In the genomic region with DNA sequence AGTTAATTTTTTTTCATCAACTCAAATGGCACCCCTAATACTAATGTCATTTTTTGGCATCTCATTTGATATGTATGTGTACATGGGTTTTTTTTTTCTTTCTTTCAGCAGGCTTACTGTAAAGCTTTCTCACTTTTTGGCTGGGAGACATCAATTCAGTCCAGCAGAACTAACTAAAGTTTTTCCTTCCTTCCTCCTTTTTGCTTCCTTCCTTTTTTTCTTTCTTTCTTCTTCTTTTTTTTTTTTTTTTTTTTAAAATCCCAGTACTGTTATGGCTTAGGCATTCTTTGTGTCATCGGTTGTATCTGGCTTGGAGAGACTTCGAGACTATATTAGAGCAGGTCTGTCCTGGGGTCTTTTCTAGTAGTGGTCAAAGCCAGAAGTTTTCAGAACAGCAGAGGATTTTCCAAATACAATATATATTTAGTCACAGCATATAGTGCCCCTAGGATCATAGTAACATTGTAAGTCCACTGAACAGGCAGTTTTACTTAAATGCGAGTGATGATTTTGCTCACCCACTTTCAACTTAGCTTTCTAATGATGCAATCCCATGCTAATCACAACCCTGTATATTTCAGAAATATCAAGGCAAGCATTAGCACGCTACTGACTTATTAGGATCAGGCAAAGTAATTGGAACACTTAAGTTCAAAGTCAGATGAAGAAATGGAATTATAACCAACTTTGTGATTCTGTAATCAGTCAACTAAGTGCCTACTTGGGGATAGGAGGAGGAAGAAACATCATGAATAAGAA, we compare ENCODE assay signal across 1 cellular context.
TF ChIP-seq lines count a peak whose summit lies in the region.

No MANE protein-coding gene starts in this region.

TF ChIP-seq in HEK293, 187 proteins besides CTCF, POLR2A, EP300 and RAD21 (continued from another document):
- no peak for TF ChIP-seq OVOL3 (tag by site-specific recombination; IDR thresholded peaks at IDR 0.05)
- no peak for TF ChIP-seq GLI4 (tag by site-specific recombination; IDR thresholded peaks at IDR 0.05)
- no peak for TF ChIP-seq ZSCAN16 (tag by site-specific recombination; IDR thresholded peaks at IDR 0.05)
- TF ChIP-seq, protein P1, sequence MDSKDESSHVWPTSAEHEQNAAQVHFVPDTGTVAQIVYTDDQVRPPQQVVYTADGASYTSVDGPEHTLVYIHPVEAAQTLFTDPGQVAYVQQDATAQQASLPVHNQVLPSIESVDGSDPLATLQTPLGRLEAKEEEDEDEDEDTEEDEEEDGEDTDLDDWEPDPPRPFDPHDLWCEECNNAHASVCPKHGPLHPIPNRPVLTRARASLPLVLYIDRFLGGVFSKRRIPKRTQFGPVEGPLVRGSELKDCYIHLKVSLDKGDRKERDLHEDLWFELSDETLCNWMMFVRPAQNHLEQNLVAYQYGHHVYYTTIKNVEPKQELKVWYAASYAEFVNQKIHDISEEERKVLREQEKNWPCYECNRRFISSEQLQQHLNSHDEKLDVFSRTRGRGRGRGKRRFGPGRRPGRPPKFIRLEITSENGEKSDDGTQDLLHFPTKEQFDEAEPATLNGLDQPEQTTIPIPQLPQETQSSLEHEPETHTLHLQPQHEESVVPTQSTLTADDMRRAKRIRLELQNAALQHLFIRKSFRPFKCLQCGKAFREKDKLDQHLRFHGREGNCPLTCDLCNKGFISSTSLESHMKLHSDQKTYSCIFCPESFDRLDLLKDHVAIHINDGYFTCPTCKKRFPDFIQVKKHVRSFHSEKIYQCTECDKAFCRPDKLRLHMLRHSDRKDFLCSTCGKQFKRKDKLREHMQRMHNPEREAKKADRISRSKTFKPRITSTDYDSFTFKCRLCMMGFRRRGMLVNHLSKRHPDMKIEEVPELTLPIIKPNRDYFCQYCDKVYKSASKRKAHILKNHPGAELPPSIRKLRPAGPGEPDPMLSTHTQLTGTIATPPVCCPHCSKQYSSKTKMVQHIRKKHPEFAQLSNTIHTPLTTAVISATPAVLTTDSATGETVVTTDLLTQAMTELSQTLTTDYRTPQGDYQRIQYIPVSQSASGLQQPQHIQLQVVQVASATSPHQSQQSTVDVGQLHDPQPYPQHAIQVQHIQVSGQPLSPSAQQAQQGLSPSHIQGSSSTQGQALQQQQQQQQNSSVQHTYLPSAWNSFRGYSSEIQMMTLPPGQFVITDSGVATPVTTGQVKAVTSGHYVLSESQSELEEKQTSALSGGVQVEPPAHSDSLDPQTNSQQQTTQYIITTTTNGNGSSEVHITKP (tag by site-specific recombination; IDR thresholded peaks at IDR 0.05), result no peak
- TF ChIP-seq ZNF558 (tag by site-specific recombination; IDR thresholded peaks at IDR 0.05), result no peak
- no peak for TF ChIP-seq ZNF624 (tag by site-specific recombination; IDR thresholded peaks at IDR 0.05)
- peak; percentile 33; the same call in 1 of the 2 replicates for TF ChIP-seq ZBTB17 (tag by site-specific recombination; IDR thresholded peaks at IDR 0.05)
- TF ChIP-seq, protein P2, sequence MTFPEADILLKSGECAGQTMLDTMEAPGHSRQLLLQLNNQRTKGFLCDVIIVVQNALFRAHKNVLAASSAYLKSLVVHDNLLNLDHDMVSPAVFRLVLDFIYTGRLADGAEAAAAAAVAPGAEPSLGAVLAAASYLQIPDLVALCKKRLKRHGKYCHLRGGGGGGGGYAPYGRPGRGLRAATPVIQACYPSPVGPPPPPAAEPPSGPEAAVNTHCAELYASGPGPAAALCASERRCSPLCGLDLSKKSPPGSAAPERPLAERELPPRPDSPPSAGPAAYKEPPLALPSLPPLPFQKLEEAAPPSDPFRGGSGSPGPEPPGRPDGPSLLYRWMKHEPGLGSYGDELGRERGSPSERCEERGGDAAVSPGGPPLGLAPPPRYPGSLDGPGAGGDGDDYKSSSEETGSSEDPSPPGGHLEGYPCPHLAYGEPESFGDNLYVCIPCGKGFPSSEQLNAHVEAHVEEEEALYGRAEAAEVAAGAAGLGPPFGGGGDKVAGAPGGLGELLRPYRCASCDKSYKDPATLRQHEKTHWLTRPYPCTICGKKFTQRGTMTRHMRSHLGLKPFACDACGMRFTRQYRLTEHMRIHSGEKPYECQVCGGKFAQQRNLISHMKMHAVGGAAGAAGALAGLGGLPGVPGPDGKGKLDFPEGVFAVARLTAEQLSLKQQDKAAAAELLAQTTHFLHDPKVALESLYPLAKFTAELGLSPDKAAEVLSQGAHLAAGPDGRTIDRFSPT (tag by site-specific recombination; IDR thresholded peaks at IDR 0.05), result no peak
- TF ChIP-seq, protein P3, sequence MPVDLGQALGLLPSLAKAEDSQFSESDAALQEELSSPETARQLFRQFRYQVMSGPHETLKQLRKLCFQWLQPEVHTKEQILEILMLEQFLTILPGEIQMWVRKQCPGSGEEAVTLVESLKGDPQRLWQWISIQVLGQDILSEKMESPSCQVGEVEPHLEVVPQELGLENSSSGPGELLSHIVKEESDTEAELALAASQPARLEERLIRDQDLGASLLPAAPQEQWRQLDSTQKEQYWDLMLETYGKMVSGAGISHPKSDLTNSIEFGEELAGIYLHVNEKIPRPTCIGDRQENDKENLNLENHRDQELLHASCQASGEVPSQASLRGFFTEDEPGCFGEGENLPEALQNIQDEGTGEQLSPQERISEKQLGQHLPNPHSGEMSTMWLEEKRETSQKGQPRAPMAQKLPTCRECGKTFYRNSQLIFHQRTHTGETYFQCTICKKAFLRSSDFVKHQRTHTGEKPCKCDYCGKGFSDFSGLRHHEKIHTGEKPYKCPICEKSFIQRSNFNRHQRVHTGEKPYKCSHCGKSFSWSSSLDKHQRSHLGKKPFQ (tag by site-specific recombination; IDR thresholded peaks at IDR 0.05), result no peak
- TF ChIP-seq, protein P4, sequence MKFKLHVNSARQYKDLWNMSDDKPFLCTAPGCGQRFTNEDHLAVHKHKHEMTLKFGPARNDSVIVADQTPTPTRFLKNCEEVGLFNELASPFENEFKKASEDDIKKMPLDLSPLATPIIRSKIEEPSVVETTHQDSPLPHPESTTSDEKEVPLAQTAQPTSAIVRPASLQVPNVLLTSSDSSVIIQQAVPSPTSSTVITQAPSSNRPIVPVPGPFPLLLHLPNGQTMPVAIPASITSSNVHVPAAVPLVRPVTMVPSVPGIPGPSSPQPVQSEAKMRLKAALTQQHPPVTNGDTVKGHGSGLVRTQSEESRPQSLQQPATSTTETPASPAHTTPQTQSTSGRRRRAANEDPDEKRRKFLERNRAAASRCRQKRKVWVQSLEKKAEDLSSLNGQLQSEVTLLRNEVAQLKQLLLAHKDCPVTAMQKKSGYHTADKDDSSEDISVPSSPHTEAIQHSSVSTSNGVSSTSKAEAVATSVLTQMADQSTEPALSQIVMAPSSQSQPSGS (tag by site-specific recombination; IDR thresholded peaks at IDR 0.05; ENCODE audit: low read depth), result peak; percentile 38; the same call in 1 of the 2 replicates
- no peak for TF ChIP-seq ZNF24 (tag by site-specific recombination; IDR thresholded peaks at IDR 0.05)
- no peak for TF ChIP-seq KLF9 (tag by site-specific recombination; IDR thresholded peaks at IDR 0.05; ENCODE audit: low read depth)
- TF ChIP-seq ZNF792 (tag by site-specific recombination; IDR thresholded peaks at IDR 0.05), result no peak
TF ChIP-seq in HEK293: peak in this region for 4.
